Comparison of ENCODE assay signal across 2 cellular contexts in the genomic region with DNA sequence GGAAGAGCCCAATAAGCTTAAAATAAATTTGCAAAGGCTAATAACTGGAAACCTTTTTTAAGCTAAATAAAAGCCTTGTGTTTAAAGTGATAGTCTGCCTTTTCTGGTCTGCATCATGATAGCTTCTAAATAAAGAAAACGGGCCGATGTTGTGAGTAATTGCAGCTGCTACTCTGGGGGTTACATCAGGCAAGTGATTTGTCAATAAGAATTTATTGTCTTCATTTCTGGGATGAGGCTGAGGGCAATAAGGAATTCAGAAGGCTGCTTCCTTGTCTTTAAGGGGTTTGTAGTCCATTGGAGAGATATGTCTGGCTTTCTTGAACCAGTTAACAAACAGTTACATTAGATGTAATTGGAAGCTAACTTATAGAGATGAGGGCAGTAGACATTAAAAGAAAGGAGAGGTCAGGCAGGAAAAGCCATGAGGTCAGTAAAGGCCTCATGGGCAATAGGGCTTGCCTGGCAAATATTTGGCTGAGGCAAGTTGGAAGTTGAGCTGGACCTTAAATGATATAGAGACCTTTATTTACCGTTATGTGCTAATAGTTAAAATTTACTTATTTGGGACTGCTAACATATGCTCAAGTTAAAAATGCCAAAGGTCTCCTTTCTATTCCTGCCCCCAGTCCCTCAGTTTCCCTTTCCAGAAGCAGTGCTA.
TF ChIP-seq lines count a peak whose summit lies in the region.

No MANE protein-coding gene starts in this region.

TF ChIP-seq in A549, 52 proteins besides CTCF, POLR2A, EP300 and RAD21:
- TF ChIP-seq, protein P1, sequence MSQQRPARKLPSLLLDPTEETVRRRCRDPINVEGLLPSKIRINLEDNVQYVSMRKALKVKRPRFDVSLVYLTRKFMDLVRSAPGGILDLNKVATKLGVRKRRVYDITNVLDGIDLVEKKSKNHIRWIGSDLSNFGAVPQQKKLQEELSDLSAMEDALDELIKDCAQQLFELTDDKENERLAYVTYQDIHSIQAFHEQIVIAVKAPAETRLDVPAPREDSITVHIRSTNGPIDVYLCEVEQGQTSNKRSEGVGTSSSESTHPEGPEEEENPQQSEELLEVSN (IDR thresholded peaks at IDR 0.05; ENCODE audit: borderline replicate concordance, low read depth), result no peak
- TF ChIP-seq ZC3H11A (IDR thresholded peaks at IDR 0.05), result no peak
- no peak for TF ChIP-seq CHD4 (IDR thresholded peaks at IDR 0.05; ENCODE audit: borderline replicate concordance)
- TF ChIP-seq GATA3 (IDR thresholded peaks at IDR 0.05; ENCODE audit: borderline replicate concordance), result no peak
- TF ChIP-seq HOXB13 (CRISPR knock-in tag; IDR thresholded peaks at IDR 0.05; ENCODE audit: low read depth), result no peak
- TF ChIP-seq MYC (IDR thresholded peaks at IDR 0.05; ENCODE audit: borderline replicate concordance, low read length), result no peak
- no peak for TF ChIP-seq HEYL (CRISPR knock-in tag; IDR thresholded peaks at IDR 0.05)
- no peak for TF ChIP-seq MAZ (IDR thresholded peaks at IDR 0.05; ENCODE audit: borderline replicate concordance, low read depth, low read length)
- no peak for TF ChIP-seq RCOR1 (IDR thresholded peaks at IDR 0.05; ENCODE audit: low read depth, low read length)
- TF ChIP-seq HMGXB4 (CRISPR knock-in tag; IDR thresholded peaks at IDR 0.05; ENCODE audit: borderline replicate concordance), result no peak
- TF ChIP-seq TP53 (CRISPR knock-in tag; IDR thresholded peaks at IDR 0.05), result no peak
- TF ChIP-seq, protein P2, sequence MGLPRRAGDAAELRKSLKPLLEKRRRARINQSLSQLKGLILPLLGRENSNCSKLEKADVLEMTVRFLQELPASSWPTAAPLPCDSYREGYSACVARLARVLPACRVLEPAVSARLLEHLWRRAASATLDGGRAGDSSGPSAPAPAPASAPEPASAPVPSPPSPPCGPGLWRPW (IDR thresholded peaks at IDR 0.05), result no peak
- TF ChIP-seq TFCP2L1 (CRISPR knock-in tag; IDR thresholded peaks at IDR 0.05), result no peak
- TF ChIP-seq HOXA7 (CRISPR knock-in tag; IDR thresholded peaks at IDR 0.05), result no peak
- no peak for TF ChIP-seq ZFP36 (IDR thresholded peaks at IDR 0.05; ENCODE audit: borderline replicate concordance, partially characterized antibody)
- TF ChIP-seq SMC3 (IDR thresholded peaks at IDR 0.05), result no peak
- TF ChIP-seq, protein P3, sequence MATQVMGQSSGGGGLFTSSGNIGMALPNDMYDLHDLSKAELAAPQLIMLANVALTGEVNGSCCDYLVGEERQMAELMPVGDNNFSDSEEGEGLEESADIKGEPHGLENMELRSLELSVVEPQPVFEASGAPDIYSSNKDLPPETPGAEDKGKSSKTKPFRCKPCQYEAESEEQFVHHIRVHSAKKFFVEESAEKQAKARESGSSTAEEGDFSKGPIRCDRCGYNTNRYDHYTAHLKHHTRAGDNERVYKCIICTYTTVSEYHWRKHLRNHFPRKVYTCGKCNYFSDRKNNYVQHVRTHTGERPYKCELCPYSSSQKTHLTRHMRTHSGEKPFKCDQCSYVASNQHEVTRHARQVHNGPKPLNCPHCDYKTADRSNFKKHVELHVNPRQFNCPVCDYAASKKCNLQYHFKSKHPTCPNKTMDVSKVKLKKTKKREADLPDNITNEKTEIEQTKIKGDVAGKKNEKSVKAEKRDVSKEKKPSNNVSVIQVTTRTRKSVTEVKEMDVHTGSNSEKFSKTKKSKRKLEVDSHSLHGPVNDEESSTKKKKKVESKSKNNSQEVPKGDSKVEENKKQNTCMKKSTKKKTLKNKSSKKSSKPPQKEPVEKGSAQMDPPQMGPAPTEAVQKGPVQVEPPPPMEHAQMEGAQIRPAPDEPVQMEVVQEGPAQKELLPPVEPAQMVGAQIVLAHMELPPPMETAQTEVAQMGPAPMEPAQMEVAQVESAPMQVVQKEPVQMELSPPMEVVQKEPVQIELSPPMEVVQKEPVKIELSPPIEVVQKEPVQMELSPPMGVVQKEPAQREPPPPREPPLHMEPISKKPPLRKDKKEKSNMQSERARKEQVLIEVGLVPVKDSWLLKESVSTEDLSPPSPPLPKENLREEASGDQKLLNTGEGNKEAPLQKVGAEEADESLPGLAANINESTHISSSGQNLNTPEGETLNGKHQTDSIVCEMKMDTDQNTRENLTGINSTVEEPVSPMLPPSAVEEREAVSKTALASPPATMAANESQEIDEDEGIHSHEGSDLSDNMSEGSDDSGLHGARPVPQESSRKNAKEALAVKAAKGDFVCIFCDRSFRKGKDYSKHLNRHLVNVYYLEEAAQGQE (IDR thresholded peaks at IDR 0.05), result no peak
- no peak for TF ChIP-seq KDM1A (IDR thresholded peaks at IDR 0.05; ENCODE audit: low read depth)
- no peak for TF ChIP-seq RFX5 (IDR thresholded peaks at IDR 0.05)
- TF ChIP-seq FOXS1 (CRISPR knock-in tag; IDR thresholded peaks at IDR 0.05), result no peak
TF ChIP-seq in A549: peak in this region for 0.

TF ChIP-seq in IMR-90, 13 proteins besides CTCF, POLR2A, EP300 and RAD21:
- no peak for TF ChIP-seq CHD1 (IDR thresholded peaks at IDR 0.05; ENCODE audit: low read depth, low read length)
- TF ChIP-seq SMC3 (IDR thresholded peaks at IDR 0.05; ENCODE audit: low read depth, low read length), result no peak
- no peak for TF ChIP-seq CEBPB (IDR thresholded peaks at IDR 0.05; ENCODE audit: low read depth, low read length)
- no peak for TF ChIP-seq ELK1 (IDR thresholded peaks at IDR 0.05; ENCODE audit: borderline replicate concordance, low read depth, low read length)
- TF ChIP-seq MXI1 (IDR thresholded peaks at IDR 0.05; ENCODE audit: borderline replicate concordance, low read depth, low read length), result no peak
- TF ChIP-seq RCOR1 (IDR thresholded peaks at IDR 0.05; ENCODE audit: insufficient replicate concordance, low read length), result no peak
- no peak for TF ChIP-seq NFE2L2 (IDR thresholded peaks at IDR 0.05; ENCODE audit: low read depth, low read length)
- no peak for TF ChIP-seq USF2 (IDR thresholded peaks at IDR 0.05; ENCODE audit: low read depth, low read length)
- no peak for TF ChIP-seq RFX5 (IDR thresholded peaks at IDR 0.05; ENCODE audit: low read depth, low read length)
- no peak for TF ChIP-seq MAFK (IDR thresholded peaks at IDR 0.05; ENCODE audit: low read depth, low read length)
